In the genomic region with DNA sequence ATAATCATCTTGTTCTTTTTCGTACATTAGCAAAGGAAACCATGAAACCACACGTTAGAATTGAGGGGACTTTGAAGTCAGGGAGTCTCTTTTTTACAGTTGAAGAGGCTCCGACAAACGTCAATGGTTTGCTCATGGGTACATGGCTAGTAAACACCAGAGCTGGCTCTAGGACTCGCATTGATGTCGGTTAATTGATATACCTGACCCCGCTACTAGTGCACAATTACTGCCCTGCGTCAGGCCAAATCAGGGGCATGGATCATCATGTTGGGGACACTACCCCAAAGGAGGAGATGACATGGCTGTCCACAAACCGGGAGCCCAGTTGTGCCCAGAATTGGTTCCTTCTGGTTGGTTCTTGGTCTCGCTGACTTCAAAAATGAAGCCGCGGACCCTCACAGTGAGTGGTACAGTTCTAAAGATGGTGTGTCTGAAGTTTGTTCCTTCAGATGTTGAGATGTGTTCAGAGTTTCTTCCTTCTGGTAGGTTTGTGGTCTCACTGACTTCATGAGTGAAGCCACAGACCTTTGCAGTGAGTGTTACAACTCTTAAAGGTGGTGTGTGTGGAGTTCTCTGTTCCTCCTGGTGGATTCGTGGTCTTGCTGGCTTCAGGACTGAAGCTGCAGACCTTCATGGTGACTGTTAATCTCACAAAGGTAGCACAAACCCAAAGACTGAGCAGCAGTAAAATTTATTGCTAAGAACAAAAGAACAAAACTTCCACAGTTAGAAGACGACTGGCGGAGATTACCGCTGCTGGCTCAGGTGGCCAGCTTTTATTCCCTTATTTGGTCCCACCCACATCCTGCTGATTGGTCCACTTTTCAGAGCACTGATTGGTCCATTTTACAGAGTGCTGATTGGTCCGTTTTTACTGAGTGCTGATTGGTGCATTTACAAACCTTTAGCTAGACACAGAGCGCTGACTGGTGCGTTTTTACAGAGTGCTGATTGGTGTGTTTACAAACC, we compare ENCODE assay signal across 12 cellular contexts.
DNase-seq lines count a peak whose midpoint lies in the region; ATAC-seq and TF ChIP-seq lines count a peak whose summit lies in the region.
"Had no signal": no experiment of that assay in that cellular context is flagged by ENCODE, and none has a peak within 500 bp of the region (broad histone marks: within the 10 kb centered on the region; RNA-seq: fewer than 3 reads in every experiment).

No MANE protein-coding gene starts in this region.

- no peaks in the 10 kb centered on the region for H3K9me3 ChIP-seq in CD8-positive, alpha-beta T cell (ENCODE audit: low read length)

- peaks cover 53% of the 10 kb centered on the region for H3K4me1 ChIP-seq in CD8-positive, alpha-beta T cell (ENCODE audit: insufficient read depth, low read length)

- peaks cover 6% of the 10 kb centered on the region for H3K9me3 Mint-ChIP-seq in CD8-positive, alpha-beta T cell
- peaks cover 16% of the 10 kb centered on the region for H3K9me3 Mint-ChIP-seq in activated naive CD4-positive, alpha-beta T cell treated with anti-CD3 and anti-CD28 coated beads, Interleukin-2, amount 10 ng/mL, durations not matched to agents 7 days and 5 days
- H3K9me3 Mint-ChIP-seq in naive thymus-derived CD8-positive, alpha-beta T cell = peaks cover 0 to 11% (median 4%) of the 10 kb centered on the region in 9 donors

- no peaks in the 10 kb centered on the region for H3K27me3 ChIP-seq in CD8-positive, alpha-beta T cell (ENCODE audit: insufficient read depth, low read length)

- H3K4me3 Mint-ChIP-seq in CD8-positive, alpha-beta T cell = peak overlapping the region; percentile 68
- peak overlapping the region; percentile 57 for H3K4me3 Mint-ChIP-seq in activated naive CD4-positive, alpha-beta T cell treated with anti-CD3 and anti-CD28 coated beads, Interleukin-2, amount 10 ng/mL, durations not matched to agents 7 days and 5 days
- peak overlapping the region; percentile 71 to 87 (median 77) for H3K4me3 Mint-ChIP-seq in naive thymus-derived CD8-positive, alpha-beta T cell

- peak overlapping the region; percentile 92 for H3K27ac ChIP-seq in CD8-positive, alpha-beta T cell (ENCODE audit: low read depth, low read length)

- no peak for TF ChIP-seq CTCF in CD8-positive, alpha-beta T cell (IDR thresholded peaks at IDR 0.05)

- no peaks in the 10 kb centered on the region for H3K36me3 ChIP-seq in CD8-positive, alpha-beta T cell (ENCODE audit: insufficient read depth, low read length)

- peak; percentile 24 to 77 (median 47) for DNase-seq in CD8-positive, alpha-beta T cell
- DNase-seq in activated CD4-positive, CD25-positive, alpha-beta regulatory T cell treated with anti-CD3 and anti-CD28 coated beads, Interleukin-2, amount 50 U/mL, for 72 hours = peak; percentile 46
- DNase-seq in activated naive CD4-positive, alpha-beta T cell treated with anti-CD3 and anti-CD28 coated beads, Interleukin-2, amount 10 ng/mL, durations not matched to agents 7 days and 5 days = peak; percentile 65
- peak; percentile 22 to 95 (median 78) for DNase-seq in naive thymus-derived CD8-positive, alpha-beta T cell
- no peak for DNase-seq in NCI-H1105 treated with DMSO at 0.1 percent for 48 hours (lab: John Stamatoyannopoulos, UW)
- DNase-seq: foreskin fibroblast, NCI-H446 treated with DMSO at 0.1 percent for 48 hours, retina, SW 1271 had no signal

- peak overlapping the region; percentile 99 for H3K27ac Mint-ChIP-seq in CD8-positive, alpha-beta T cell
- H3K27ac Mint-ChIP-seq in activated naive CD4-positive, alpha-beta T cell treated with anti-CD3 and anti-CD28 coated beads, Interleukin-2, amount 10 ng/mL, durations not matched to agents 7 days and 5 days = peak overlapping the region; percentile 99
- peak overlapping the region; percentile 94 to 100 (median 98) for H3K27ac Mint-ChIP-seq in naive thymus-derived CD8-positive, alpha-beta T cell

- peak; percentile 80 for ATAC-seq in CD8-positive, alpha-beta T cell
- peak; percentile 82 to 85 for ATAC-seq in naive thymus-derived CD8-positive, alpha-beta T cell
- ATAC-seq in HG02588 (IDR thresholded peaks at IDR 0.05; ENCODE audit: unreplicated experiment) (no peak), HG03432 (IDR thresholded peaks at IDR 0.05; ENCODE audit: unreplicated experiment) (no peak), GM21367 (IDR thresholded peaks at IDR 0.05; ENCODE audit: unreplicated experiment) (no peak)

- peaks cover 55% of the 10 kb centered on the region for H3K4me1 Mint-ChIP-seq in CD8-positive, alpha-beta T cell (ENCODE audit: low read depth)
- peaks cover 61% of the 10 kb centered on the region for H3K4me1 Mint-ChIP-seq in activated naive CD4-positive, alpha-beta T cell treated with anti-CD3 and anti-CD28 coated beads, Interleukin-2, amount 10 ng/mL, durations not matched to agents 7 days and 5 days
- peaks cover 29 to 67% (median 62%) of the 10 kb centered on the region in 4 donors for H3K4me1 Mint-ChIP-seq in naive thymus-derived CD8-positive, alpha-beta T cell

- H3K27me3 Mint-ChIP-seq in CD8-positive, alpha-beta T cell (ENCODE audit: low read depth) = peaks cover 4% of the 10 kb centered on the region
- H3K27me3 Mint-ChIP-seq in activated naive CD4-positive, alpha-beta T cell treated with anti-CD3 and anti-CD28 coated beads, Interleukin-2, amount 10 ng/mL, durations not matched to agents 7 days and 5 days = peaks cover 65% of the 10 kb centered on the region
- H3K27me3 Mint-ChIP-seq in naive thymus-derived CD8-positive, alpha-beta T cell = peaks cover 0 to 28% (median 7%) of the 10 kb centered on the region in 5 donors

- POLR2A ChIA-PET in CD8-positive, alpha-beta T cell (lab: Charles Lee) = interaction anchor here (0.9 to 5.6 kb wide), 6 partner anchors 9 to 64 kb away, joined by 3 to 53 read pairs (median 4); no protein-coding TSS in a partner anchor
- POLR2A ChIA-PET in naive thymus-derived CD8-positive, alpha-beta T cell (lab: Charles Lee) = interaction anchor here (0.6 to 9.8 kb wide), 7 partner anchors 10 to 761 kb away, joined by 3 to 89 read pairs (median 4); no protein-coding TSS in a partner anchor

- peak overlapping the region; percentile 28 for H3K4me3 ChIP-seq in CD8-positive, alpha-beta T cell (ENCODE audit: low read depth, low read length)

- H3K36me3 Mint-ChIP-seq in CD8-positive, alpha-beta T cell = no peaks in the 10 kb centered on the region
- peaks cover 19% of the 10 kb centered on the region for H3K36me3 Mint-ChIP-seq in activated naive CD4-positive, alpha-beta T cell treated with anti-CD3 and anti-CD28 coated beads, Interleukin-2, amount 10 ng/mL, durations not matched to agents 7 days and 5 days
- no peaks in the 10 kb centered on the region for H3K36me3 Mint-ChIP-seq in naive thymus-derived CD8-positive, alpha-beta T cell

- CTCF ChIA-PET in CD8-positive, alpha-beta T cell (lab: Charles Lee) = interaction anchor here (1.3 to 3.3 kb wide), 5 partner anchors 9 to 138 kb away, joined by 3 to 13 read pairs (median 4); no protein-coding TSS in a partner anchor
- CTCF ChIA-PET in activated naive CD4-positive, alpha-beta T cell treated with anti-CD3 and anti-CD28 coated beads, Interleukin-2, amount 10 ng/mL, durations not matched to agents 7 days and 5 days (lab: Charles Lee) = interaction anchor here (0.7 to 1.4 kb wide), 3 partner anchors 37 to 158 kb away, joined by 3 read pairs; no protein-coding TSS in a partner anchor

- intact Hi-C loops in CD8-positive, alpha-beta T cell (cut with DNase I, micrococcal nuclease) = loop anchor here (1.0 to 5.0 kb wide), 5 partner anchors 16 to 269 kb away; partner anchors contain the start of genes ERRFI1 (in 2 of the 2) and PARK7 (in 1 of the 2)

Comparison
In these comparisons a context has a peak if more than half of its experiments do, and no peak if none do; other contexts are left out.
1. ATAC-seq: peak in CD8-positive, alpha-beta T cell (single experiment) and naive thymus-derived CD8-positive, alpha-beta T cell (2 of 2); none in HG02588 (single experiment), HG03432 (single experiment) and GM21367 (single experiment).
2. Peak in every context shown above with its lines, with median percentiles within 50 percentile points of each other: H3K27ac Mint-ChIP-seq and H3K4me3 Mint-ChIP-seq.